In genomic region chr2:120064664-120065063, GRCh38 we compare ENCODE assay signal across 1 cellular context.
TF ChIP-seq lines count a peak whose summit lies in the region.

No MANE protein-coding gene starts in this region.

TF ChIP-seq in IMR-90, 13 proteins besides CTCF, POLR2A, EP300 and RAD21 (continued from another document):
- TF ChIP-seq MAFK (IDR thresholded peaks at IDR 0.05; ENCODE audit: low read depth, low read length), result no peak
- no peak for TF ChIP-seq USF2 (IDR thresholded peaks at IDR 0.05; ENCODE audit: low read depth, low read length)
- no peak for TF ChIP-seq RFX5 (IDR thresholded peaks at IDR 0.05; ENCODE audit: low read depth, low read length)
- no peak for TF ChIP-seq MXI1 (IDR thresholded peaks at IDR 0.05; ENCODE audit: borderline replicate concordance, low read depth, low read length)
- no peak for TF ChIP-seq MAZ (IDR thresholded peaks at IDR 0.05; ENCODE audit: borderline replicate concordance, low read depth, low read length)
- no peak for TF ChIP-seq BHLHE40 (IDR thresholded peaks at IDR 0.05; ENCODE audit: low read depth, low read length)
- TF ChIP-seq FOS (IDR thresholded peaks at IDR 0.05; ENCODE audit: low read depth, low read length), result no peak
- TF ChIP-seq NFE2L2 (IDR thresholded peaks at IDR 0.05; ENCODE audit: low read depth, low read length), result no peak
